In genomic region chr9:99299214-99300102, GRCh38 we compare ENCODE assay signal across 8 cellular contexts.
DNase-seq lines count a peak whose midpoint lies in the region; ATAC-seq and TF ChIP-seq lines count a peak whose summit lies in the region.

No MANE protein-coding gene starts in this region.

- no peak overlapping the region for H2BK120ac ChIP-seq in mesendoderm (ENCODE audit: low read depth, low read length)

- H3K36me3 ChIP-seq in mesendoderm (ENCODE audit: control insufficient read depth, insufficient read depth, low read length) = no peaks in the 10 kb centered on the region
- no peaks in the 10 kb centered on the region for H3K36me3 ChIP-seq in effector memory CD4-positive, alpha-beta T cell (ENCODE audit: control insufficient read depth, insufficient read depth, low read length)

- H2AK5ac ChIP-seq in mesendoderm (ENCODE audit: low read length) = no peak overlapping the region

- H2BK5ac ChIP-seq in mesendoderm (ENCODE audit: low read length) = no peak overlapping the region

- H4K8ac ChIP-seq in mesendoderm (ENCODE audit: low read depth, low read length) = no peak overlapping the region

- WGBS in mesendoderm (ENCODE audit: extremely low coverage, insufficient coverage, low lambda C conversion rate) = no CpG with 5 or more reads among the region's 4 CpGs

- peaks cover 3% of the 10 kb centered on the region for H3K4me1 ChIP-seq in mesendoderm (ENCODE audit: control insufficient read depth, low read depth, low read length)
- H3K4me1 ChIP-seq in effector memory CD4-positive, alpha-beta T cell (ENCODE audit: control insufficient read depth, insufficient read depth, low read length, poor library complexity, severe bottlenecking) = no peaks in the 10 kb centered on the region

- TF ChIP-seq CTCF in LNCAP (IDR thresholded peaks at IDR 0.05) = peak; percentile 47; the same call in 1 of the 2 replicates

- H3K27me3 ChIP-seq in mesendoderm (ENCODE audit: insufficient read depth, low read length, poor library complexity) = no peaks in the 10 kb centered on the region
- no peaks in the 10 kb centered on the region for H3K27me3 ChIP-seq in effector memory CD4-positive, alpha-beta T cell (replicated peaks; ENCODE audit: control insufficient read depth, insufficient read depth, low read length, poor library complexity, severe bottlenecking)

- no peak overlapping the region for H2BK15ac ChIP-seq in mesendoderm (replicated peaks; ENCODE audit: low read depth)

- no peak overlapping the region for H3K27ac ChIP-seq in mesendoderm (ENCODE audit: low read depth, low read length)
- H3K27ac ChIP-seq in effector memory CD4-positive, alpha-beta T cell (ENCODE audit: insufficient read depth, low read length, poor library complexity, severe bottlenecking) = no peak overlapping the region

- H3K4ac ChIP-seq in mesendoderm (ENCODE audit: low read depth, low read length) = no peak overlapping the region

- no peak overlapping the region for H3K18ac ChIP-seq in mesendoderm (ENCODE audit: low read length)

- H3K79me2 ChIP-seq in mesendoderm (ENCODE audit: control insufficient read depth, insufficient read depth, low read length) = no peaks in the 10 kb centered on the region

- H3K9ac ChIP-seq in mesendoderm (ENCODE audit: low read length) = no peak overlapping the region

- H3K9me3 ChIP-seq in effector memory CD4-positive, alpha-beta T cell (ENCODE audit: control insufficient read depth, low read length) = no peaks in the 10 kb centered on the region

- no peak overlapping the region for H4K5ac ChIP-seq in mesendoderm (ENCODE audit: low read length)

- no peaks in the 10 kb centered on the region for H3K79me1 ChIP-seq in mesendoderm (ENCODE audit: low read length)

- ATAC-seq in GM21515 (IDR thresholded peaks at IDR 0.05; ENCODE audit: unreplicated experiment) (no peak), HG03097 (IDR thresholded peaks at IDR 0.05; ENCODE audit: low FRiP score, unreplicated experiment) (no peak)

- peak; percentile 70 for DNase-seq in GM03348 (ENCODE audit: low spot score)
- DNase-seq in astrocyte of the hippocampus (ENCODE audit: low read depth, low spot score) = peak; percentile 84
- DNase-seq in mesendoderm = peak; percentile 64
- DNase-seq in central memory CD4-positive, alpha-beta T cell = no peak
- DNase-seq in effector memory CD4-positive, alpha-beta T cell = no peak

- H3K56ac ChIP-seq in mesendoderm (ENCODE audit: low read length) = peak overlapping the region; percentile 30

- no peak overlapping the region for H3K23ac ChIP-seq in mesendoderm (ENCODE audit: low read length)

- no peak overlapping the region for H3K4me3 ChIP-seq in mesendoderm (ENCODE audit: low read length)
- no peak overlapping the region for H3K4me3 ChIP-seq in effector memory CD4-positive, alpha-beta T cell (ENCODE audit: insufficient read depth, low read depth, low read length, poor library complexity, severe bottlenecking)

- no peak overlapping the region for H3K4me2 ChIP-seq in mesendoderm (ENCODE audit: low read length)

Comparison
In these comparisons a context has a peak if more than half of its experiments do, and no peak if none do; other contexts are left out.
1. DNase-seq: peak in GM03348 (single experiment), astrocyte of the hippocampus (single experiment) and mesendoderm (single experiment); none in central memory CD4-positive, alpha-beta T cell (single experiment) and effector memory CD4-positive, alpha-beta T cell (0 of 3).